1 cellular context compared by ENCODE assay signal in the genomic region with DNA sequence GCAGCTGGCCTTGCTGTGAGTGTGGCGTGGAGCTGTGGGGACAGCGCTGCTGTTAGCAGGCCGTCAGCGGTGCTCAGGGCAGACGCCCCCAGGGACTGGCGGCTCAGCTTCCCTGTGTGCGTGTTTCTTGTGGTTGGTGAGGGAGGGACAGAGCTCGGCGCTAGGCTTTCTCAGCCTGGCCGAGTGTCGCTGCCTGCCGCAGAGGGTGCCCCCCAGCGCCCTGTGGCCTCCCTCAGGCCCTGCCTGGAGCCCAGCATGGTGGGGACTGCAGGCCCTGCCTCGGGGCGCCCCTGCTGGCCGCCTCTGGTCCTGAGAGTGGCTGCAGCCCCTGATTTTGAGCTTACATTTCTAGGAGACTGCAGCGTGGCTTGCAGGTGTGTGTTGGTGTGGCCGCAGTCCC.
TF ChIP-seq lines count a peak whose summit lies in the region.

No MANE protein-coding gene starts in this region.

TF ChIP-seq in K562, 482 proteins besides CTCF, POLR2A, EP300 and RAD21:
- TF ChIP-seq, protein P1, sequence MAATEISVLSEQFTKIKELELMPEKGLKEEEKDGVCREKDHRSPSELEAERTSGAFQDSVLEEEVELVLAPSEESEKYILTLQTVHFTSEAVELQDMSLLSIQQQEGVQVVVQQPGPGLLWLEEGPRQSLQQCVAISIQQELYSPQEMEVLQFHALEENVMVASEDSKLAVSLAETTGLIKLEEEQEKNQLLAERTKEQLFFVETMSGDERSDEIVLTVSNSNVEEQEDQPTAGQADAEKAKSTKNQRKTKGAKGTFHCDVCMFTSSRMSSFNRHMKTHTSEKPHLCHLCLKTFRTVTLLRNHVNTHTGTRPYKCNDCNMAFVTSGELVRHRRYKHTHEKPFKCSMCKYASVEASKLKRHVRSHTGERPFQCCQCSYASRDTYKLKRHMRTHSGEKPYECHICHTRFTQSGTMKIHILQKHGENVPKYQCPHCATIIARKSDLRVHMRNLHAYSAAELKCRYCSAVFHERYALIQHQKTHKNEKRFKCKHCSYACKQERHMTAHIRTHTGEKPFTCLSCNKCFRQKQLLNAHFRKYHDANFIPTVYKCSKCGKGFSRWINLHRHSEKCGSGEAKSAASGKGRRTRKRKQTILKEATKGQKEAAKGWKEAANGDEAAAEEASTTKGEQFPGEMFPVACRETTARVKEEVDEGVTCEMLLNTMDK (IDR thresholded peaks at IDR 0.05; ENCODE audit: borderline replicate concordance, insufficient read depth, low read depth, low read length, poor library complexity, severe bottlenecking), result peak; percentile 13
- TF ChIP-seq, protein P2, sequence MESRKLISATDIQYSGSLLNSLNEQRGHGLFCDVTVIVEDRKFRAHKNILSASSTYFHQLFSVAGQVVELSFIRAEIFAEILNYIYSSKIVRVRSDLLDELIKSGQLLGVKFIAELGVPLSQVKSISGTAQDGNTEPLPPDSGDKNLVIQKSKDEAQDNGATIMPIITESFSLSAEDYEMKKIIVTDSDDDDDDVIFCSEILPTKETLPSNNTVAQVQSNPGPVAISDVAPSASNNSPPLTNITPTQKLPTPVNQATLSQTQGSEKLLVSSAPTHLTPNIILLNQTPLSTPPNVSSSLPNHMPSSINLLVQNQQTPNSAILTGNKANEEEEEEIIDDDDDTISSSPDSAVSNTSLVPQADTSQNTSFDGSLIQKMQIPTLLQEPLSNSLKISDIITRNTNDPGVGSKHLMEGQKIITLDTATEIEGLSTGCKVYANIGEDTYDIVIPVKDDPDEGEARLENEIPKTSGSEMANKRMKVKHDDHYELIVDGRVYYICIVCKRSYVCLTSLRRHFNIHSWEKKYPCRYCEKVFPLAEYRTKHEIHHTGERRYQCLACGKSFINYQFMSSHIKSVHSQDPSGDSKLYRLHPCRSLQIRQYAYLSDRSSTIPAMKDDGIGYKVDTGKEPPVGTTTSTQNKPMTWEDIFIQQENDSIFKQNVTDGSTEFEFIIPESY (CRISPR knock-in tag; IDR thresholded peaks at IDR 0.05), result peak; percentile 86
- TF ChIP-seq ESRRA (IDR thresholded peaks at IDR 0.05; ENCODE audit: borderline replicate concordance, low read depth), result no peak
- TF ChIP-seq MED1 (CRISPR knock-in tag; IDR thresholded peaks at IDR 0.05; ENCODE audit: borderline replicate concordance), result no peak
- no peak for TF ChIP-seq JUN (IDR thresholded peaks at IDR 0.05; ENCODE audit: borderline replicate concordance, low read depth, low read length)
- no peak for TF ChIP-seq JUN (CRISPR knock-in tag; IDR thresholded peaks at IDR 0.05; ENCODE audit: borderline replicate concordance)
